27 cellular contexts compared by ENCODE assay signal in the genomic region with DNA sequence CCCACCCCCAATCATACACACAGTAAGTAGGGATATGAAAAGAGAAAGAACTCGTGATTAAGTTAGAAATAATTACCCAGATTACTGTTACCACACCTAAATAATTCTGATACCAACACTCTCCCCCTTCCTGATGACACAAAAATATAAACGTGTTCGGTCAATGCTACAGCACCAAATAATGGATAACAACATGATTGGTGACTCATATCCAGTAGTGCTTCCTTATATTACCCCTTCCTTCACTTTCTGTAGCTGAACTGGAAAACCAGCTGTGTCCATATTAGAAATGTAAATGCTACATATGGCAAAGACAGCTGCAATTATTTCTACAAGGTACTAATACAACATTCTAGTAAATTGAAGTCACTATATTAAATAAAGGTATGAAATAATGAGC. TPM values are rescaled to one million over a fixed set of nuclear protein-coding genes. Genes with fewer than 3 reads are reported as not detected.
DNase-seq lines count a peak whose midpoint lies in the region; ATAC-seq, FAIRE-seq and TF ChIP-seq lines count a peak whose summit lies in the region.
"Had no signal": no experiment of that assay in that cellular context is flagged by ENCODE, and none has a peak within 500 bp of the region (broad histone marks: within the 10 kb centered on the region; RNA-seq: fewer than 3 reads in every experiment).

No MANE protein-coding gene starts in this region.

- no peak for FAIRE-seq in A549 (lab: Jason Lieb, UNC)
- FAIRE-seq: TTC549, urothelium cell line had no signal

- H4K20me1 ChIP-seq in Karpas-422 (ENCODE audit: insufficient read depth, low read depth, low read length): peaks cover 29% of the 10 kb centered on the region

- H3K4me3 ChIP-seq in A549: no peak overlapping the region
- no peak overlapping the region for H3K4me3 ChIP-seq in esophagus squamous epithelium
- no peak overlapping the region for H3K4me3 ChIP-seq in Karpas-422 (ENCODE audit: low read length)
- H3K4me3 ChIP-seq: esophagus muscularis mucosa, gastrocnemius medialis, left ventricle myocardium inferior, skin epidermis, thoracic aorta had no signal

- no peaks in the 10 kb centered on the region for H3K9me3 Mint-ChIP-seq in Calu3 (ENCODE audit: low read depth, unreplicated experiment)
- H3K9me3 Mint-ChIP-seq: immature natural killer cell, T-cell had no signal

- H3K36me3 ChIP-seq in esophagus squamous epithelium (peaks cover 0 to 5% (median 0%) of the 10 kb centered on the region in 3 donors), Karpas-422 (ENCODE audit: insufficient read depth, low read length) (peaks cover 4% of the 10 kb centered on the region; the same call in 1 of the 2 replicates)
- H3K36me3 ChIP-seq: esophagus muscularis mucosa, gastrocnemius medialis, left ventricle myocardium inferior, thoracic aorta had no signal

- DNase-seq in A549 (ENCODE audit: low read depth in 1 of 2, low spot score in 1 of 2): no peak
- no peak for DNase-seq in Calu3
- DNase-seq in esophagus squamous epithelium (lab: John Stamatoyannopoulos, UW): no peak
- DNase-seq in activated naive CD4-positive, alpha-beta T cell (lab: John Stamatoyannopoulos, UW): no peak
- DNase-seq in Karpas-422: no peak
- DNase-seq in germinal center (ENCODE audit: low spot score): no peak
- DNase-seq: activated CD4-positive, alpha-beta T cell treated with anti-CD3 and anti-CD28 coated beads for 1 hour; activated CD8-positive, alpha-beta T cell treated with anti-CD3 and anti-CD28 coated beads, Interleukin-2, amount 10 ng/mL, durations not matched to agents 7 days and 5 days; activated effector memory CD4-positive, alpha-beta T cell treated with Interleukin-2 at 50 U/mL for 16 hours; gastrocnemius medialis; hippocampal formation; immature natural killer cell; left ventricle myocardium inferior; NCI-H1105; NCI-H226; NCI-H748 treated with DMSO at 0.1 percent for 48 hours; nephron progenitor cell; retina; stimulated activated naive CD8-positive, alpha-beta T cell treated with anti-CD3 and anti-CD28 coated beads, Interleukin-15, Interleukin-2, amounts not matched to agents 100 U/mL and 50 U/mL, for 24 hours; T-cell had no signal

- TF ChIP-seq EP300 in A549 (IDR thresholded peaks at IDR 0.05): no peak

- H3K9me3 ChIP-seq in A549 (no peaks in the 10 kb centered on the region), esophagus squamous epithelium (no peaks in the 10 kb centered on the region), Karpas-422 (ENCODE audit: low read length) (no peaks in the 10 kb centered on the region)
- H3K9me3 ChIP-seq: esophagus muscularis mucosa, gastrocnemius medialis, left ventricle myocardium inferior, thoracic aorta had no signal

- H2AFZ ChIP-seq in Karpas-422 (ENCODE audit: low read length): no peak overlapping the region

- H3K36me3 Mint-ChIP-seq in Calu3 (ENCODE audit: insufficient read depth, unreplicated experiment): no peaks in the 10 kb centered on the region
- H3K36me3 Mint-ChIP-seq: immature natural killer cell had no signal

- TF ChIP-seq CTCF in A549 (IDR thresholded peaks at IDR 0.05): no peak
- no peak for TF ChIP-seq CTCF in Calu3 (IDR thresholded peaks at IDR 0.05; ENCODE audit: unreplicated experiment)
- TF ChIP-seq CTCF in VCaP (conservative IDR thresholded peaks at IDR 0.05): no peak
- TF ChIP-seq CTCF in esophagus squamous epithelium (IDR thresholded peaks at IDR 0.05): no peak

- intact Hi-C loops in Calu3 (cut with micrococcal nuclease; ENCODE audit: unreplicated experiment): no loop called here
- intact Hi-C loops in esophagus squamous epithelium (cut with DNase I): no loop called here

- no peaks in the 10 kb centered on the region for H3K27me3 ChIP-seq in esophagus squamous epithelium
- no peaks in the 10 kb centered on the region for H3K27me3 ChIP-seq in Karpas-422 (ENCODE audit: low read length)
- H3K27me3 ChIP-seq: esophagus muscularis mucosa, gastrocnemius medialis had no signal

- H3K79me2 ChIP-seq in Karpas-422 (ENCODE audit: low read length): peaks cover 100% of the 10 kb centered on the region

- TF ChIP-seq POLR2A in A549 (IDR thresholded peaks at IDR 0.05; ENCODE audit: low read length) (no peak), esophagus squamous epithelium (IDR thresholded peaks at IDR 0.05) (no peak)

- H3K27ac Mint-ChIP-seq in Calu3 (ENCODE audit: unreplicated experiment): peak overlapping the region; percentile 76
- H3K27ac Mint-ChIP-seq: activated CD8-positive, alpha-beta T cell treated with anti-CD3 and anti-CD28 coated beads, Interleukin-2, amount 10 ng/mL, durations not matched to agents 7 days and 5 days had no signal

- WGBS in A549 (ENCODE audit: missing lambda C conversion rate): 70% methylated on average over 3 of the region's 3 CpGs
- 23 to 30% methylated on average over 3 of the region's 3 CpGs for WGBS in esophagus squamous epithelium, 2 donors

- H3K9ac ChIP-seq in Karpas-422 (ENCODE audit: low read length): no peak overlapping the region

- H3K4me1 ChIP-seq in A549 (peaks cover 31% of the 10 kb centered on the region), esophagus squamous epithelium (peaks cover 6 to 56% (median 15%) of the 10 kb centered on the region in 3 donors), Karpas-422 (ENCODE audit: low read length) (peaks cover 57% of the 10 kb centered on the region)

- peak overlapping the region; percentile 52 for H3K4me3 Mint-ChIP-seq in Calu3 (ENCODE audit: low read depth, unreplicated experiment)
- H3K4me3 Mint-ChIP-seq: activated CD8-positive, alpha-beta T cell treated with anti-CD3 and anti-CD28 coated beads, Interleukin-2, amount 10 ng/mL, durations not matched to agents 7 days and 5 days; nephron progenitor cell; T-cell had no signal

- CTCF ChIA-PET in A549 (lab: Yijun Ruan, JAX): interaction anchor here (0.6 kb wide), 1 partner anchor 15 kb away, joined by 3 read pairs; no protein-coding TSS in a partner anchor
- CTCF ChIA-PET in Calu3 (lab: Charles Lee): interaction anchor here (0.6 to 1.1 kb wide), 3 partner anchors 14 to 87 kb away, joined by 3 to 6 read pairs (median 3); partner anchors contain the start of genes EIF4E and METAP1

- H3K27ac ChIP-seq in A549 (no peak overlapping the region), VCaP (peak overlapping the region; percentile 33; the same call in 1 of the 2 replicates), esophagus squamous epithelium (peak overlapping the region in 3 of 4 donors; percentile 7 to 54 (median 7)), Karpas-422 (ENCODE audit: low read length) (no peak overlapping the region)
- H3K27ac ChIP-seq: C4-2B, esophagus muscularis mucosa, gastrocnemius medialis, left ventricle myocardium inferior, thoracic aorta had no signal

- H3K4me2 ChIP-seq in A549 (no peak overlapping the region), Karpas-422 (ENCODE audit: low read depth, low read length, poor library complexity, severe bottlenecking) (no peak overlapping the region)

- no peaks in the 10 kb centered on the region for H3K9me2 ChIP-seq in Karpas-422 (replicated peaks; ENCODE audit: insufficient read depth, low read length)

- BruUV-seq in Calu3 (replicated peaks; lab: Mats Ljungman, UMichigan): no TSS peak

- POLR2A ChIA-PET in A549 (lab: Yijun Ruan, JAX): no interaction called here

- no peaks in the 10 kb centered on the region for H3K27me3 Mint-ChIP-seq in Calu3 (ENCODE audit: unreplicated experiment)
- H3K27me3 Mint-ChIP-seq: T-cell had no signal

- peaks cover 41% of the 10 kb centered on the region for H3K4me1 Mint-ChIP-seq in Calu3 (ENCODE audit: low read depth, unreplicated experiment)

- ATAC-seq in A549: no peak
- ATAC-seq: activated CD8-positive, alpha-beta T cell treated with anti-CD3 and anti-CD28 coated beads, Interleukin-2, amount 10 ng/mL, durations not matched to agents 7 days and 5 days; gastrocnemius medialis; stimulated activated naive CD8-positive, alpha-beta T cell treated with anti-CD3 and anti-CD28 coated beads, Interleukin-15, Interleukin-2, amounts not matched to agents 100 U/mL and 50 U/mL, for 24 hours; T-cell had no signal

- no peak for TF ChIP-seq RAD21 in A549 (conservative IDR thresholded peaks at IDR 0.05 in 1 of 2, IDR thresholded peaks at IDR 0.05 in 1 of 2)

TF ChIP-seq in A549, 52 proteins besides CTCF, POLR2A, EP300 and RAD21:
- TF ChIP-seq NPAS2 (CRISPR knock-in tag; IDR thresholded peaks at IDR 0.05; ENCODE audit: borderline replicate concordance) (no peak), FOSL2 (IDR thresholded peaks at IDR 0.05) (no peak), FOSL2 (CRISPR knock-in tag; IDR thresholded peaks at IDR 0.05) (0 out of 2 replicates have a peak, but pooled peaks have one; percentile 15)

RNA-seq across cellular contexts. Expression of gene EIF4E, which starts 20.8 kb away (rescaled TPM):
- 77.1 and 147 TPM in 2 replicates for polyA plus RNA-seq in A549 (2011; rRNA removed)
- polyA plus RNA-seq in A549 (2012; cell fraction: cytosol; rRNA removed): 35.9 and 50.7 TPM in 2 replicates
- polyA plus RNA-seq in A549 (2012; cell fraction: nucleus; rRNA removed): 12.9 and 25.4 TPM in 2 replicates
- 150 to 165 TPM (median 151 TPM) in 3 replicates for polyA plus RNA-seq in A549 (2017; fragmentation: RNase III; extraction: RNeasy Plus Mini Kit Qiagen cat#74134 plus additional on column Dnase treatment)
- 34.1 and 42.4 TPM in 2 replicates for polyA minus RNA-seq in A549 (2011; rRNA and poly(A)+ RNA removed)
- total RNA-seq in Calu3 (2022): 103 and 105 TPM in 2 replicates
- 100 to 1,000 TPM in 3 of 4 donors, 10 to 100 TPM in 1; 86.1 to 149 (median 125) TPM for total RNA-seq in esophagus squamous epithelium
- total RNA-seq in Karpas-422 (2014; rRNA removed; shearing (Covaris generic); ENCODE audit: low replicate concordance): 89.9 and 130 TPM in 2 replicates

Comparison
In these comparisons a context has a peak if more than half of its experiments do, and no peak if none do; other contexts are left out.
1. H3K27ac ChIP-seq: peak in VCaP (single experiment) and esophagus squamous epithelium (3 of 4); none in A549 (0 of 2) and Karpas-422 (single experiment).